Comparison of ENCODE assay signal across 2 cellular contexts in genomic region chr10:93138113-93138870, GRCh38.
TF ChIP-seq lines count a peak whose summit lies in the region.

No MANE protein-coding gene starts in this region.

TF ChIP-seq in IMR-90, 13 proteins besides CTCF, POLR2A, EP300 and RAD21:
- TF ChIP-seq RFX5 (IDR thresholded peaks at IDR 0.05; ENCODE audit: low read depth, low read length) (no peak), CEBPB (IDR thresholded peaks at IDR 0.05; ENCODE audit: low read depth, low read length) (no peak), NFE2L2 (IDR thresholded peaks at IDR 0.05; ENCODE audit: low read depth, low read length) (no peak), RCOR1 (IDR thresholded peaks at IDR 0.05; ENCODE audit: insufficient replicate concordance, low read length) (no peak), MXI1 (IDR thresholded peaks at IDR 0.05; ENCODE audit: borderline replicate concordance, low read depth, low read length) (no peak), BHLHE40 (IDR thresholded peaks at IDR 0.05; ENCODE audit: low read depth, low read length) (no peak)
- TF ChIP-seq, protein P1, sequence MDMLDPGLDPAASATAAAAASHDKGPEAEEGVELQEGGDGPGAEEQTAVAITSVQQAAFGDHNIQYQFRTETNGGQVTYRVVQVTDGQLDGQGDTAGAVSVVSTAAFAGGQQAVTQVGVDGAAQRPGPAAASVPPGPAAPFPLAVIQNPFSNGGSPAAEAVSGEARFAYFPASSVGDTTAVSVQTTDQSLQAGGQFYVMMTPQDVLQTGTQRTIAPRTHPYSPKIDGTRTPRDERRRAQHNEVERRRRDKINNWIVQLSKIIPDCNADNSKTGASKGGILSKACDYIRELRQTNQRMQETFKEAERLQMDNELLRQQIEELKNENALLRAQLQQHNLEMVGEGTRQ (IDR thresholded peaks at IDR 0.05; ENCODE audit: low read depth, low read length), result no peak

TF ChIP-seq in H1, 55 proteins besides CTCF, POLR2A, EP300 and RAD21:
- TF ChIP-seq RXRA (IDR thresholded peaks at IDR 0.05; ENCODE audit: insufficient read depth, low read depth, low read length), result no peak
- TF ChIP-seq BCL11A (IDR thresholded peaks at IDR 0.05; ENCODE audit: low read depth in 2 of 2, low read length in 2 of 2), result no peak
- no peak for TF ChIP-seq BACH1 (IDR thresholded peaks at IDR 0.05; ENCODE audit: low read length)
- TF ChIP-seq HDAC2 (IDR thresholded peaks at IDR 0.05; ENCODE audit: borderline replicate concordance in 1 of 2, low read depth in 2 of 2, low read length in 2 of 2), result no peak
- TF ChIP-seq SUZ12 (IDR thresholded peaks at IDR 0.05; ENCODE audit: low read length), result no peak
- TF ChIP-seq JUND (IDR thresholded peaks at IDR 0.05; ENCODE audit: low read length), result no peak
- TF ChIP-seq NANOG (IDR thresholded peaks at IDR 0.05; ENCODE audit: insufficient read depth, low read depth, low read length, poor library complexity, severe bottlenecking), result no peak
- TF ChIP-seq TAF7 (optimal IDR thresholded peaks at IDR 0.05; ENCODE audit: borderline replicate concordance, low read depth, low read length), result no peak
- no peak for TF ChIP-seq CBX8 (IDR thresholded peaks at IDR 0.05; ENCODE audit: borderline replicate concordance, low read depth, low read length)
- TF ChIP-seq EGR1 (IDR thresholded peaks at IDR 0.05; ENCODE audit: borderline replicate concordance, low read depth, low read length), result no peak
- no peak for TF ChIP-seq RFX5 (IDR thresholded peaks at IDR 0.05; ENCODE audit: borderline replicate concordance, low read depth, low read length)
